ENCODE assay signal across 36 cellular contexts in genomic region chr4:3430524-3430923, GRCh38. TPM values are rescaled to one million over a fixed set of nuclear protein-coding genes. Genes with fewer than 3 reads are reported as not detected.
"Had no signal": no experiment of that assay in that cellular context is flagged by ENCODE, and none has a peak within 500 bp of the region (broad histone marks: within the 10 kb centered on the region; RNA-seq: fewer than 3 reads in every experiment).

No MANE protein-coding gene starts in this region.

- H3K36me3 ChIP-seq: brain microvascular endothelial cell, breast epithelium had no signal

- H3K4me3 ChIP-seq: adrenal gland, body of pancreas, breast epithelium had no signal

- H3K4me1 Mint-ChIP-seq: activated CD4-positive, alpha-beta T cell treated with anti-CD3 and anti-CD28 coated beads, Interleukin-2, amount 10 ng/mL, durations not matched to agents 24 days and 14 days; activated naive CD8-positive, alpha-beta T cell treated with anti-CD3 and anti-CD28 coated beads for 36 hours; activated T-helper 17 cell treated with anti-CD3 and anti-CD28 coated beads, Interleukin-2, amount 50 U/mL, for 72 hours had no signal

- ATAC-seq: activated CD8-positive, alpha-beta T cell treated with anti-CD3 and anti-CD28 coated beads for 36 hours; activated naive CD4-positive, alpha-beta T cell treated with anti-CD3 and anti-CD28 coated beads, Interleukin-2, amount 50 U/mL, for 72 hours; activated T-cell treated with anti-CD3 and anti-CD28 coated beads, Interleukin-2, amount 50 U/mL, for 4 hours; activated T-cell treated with anti-CD3 and anti-CD28 coated beads, Interleukin-2, amount 50 U/mL, for 72 hours; activated T-helper 17 cell treated with anti-CD3 and anti-CD28 coated beads, Interleukin-2, amount 50 U/mL, for 72 hours; body of pancreas had no signal

- DNase-seq: activated B cell treated with CpG ODN at 0.5 μM for 24 hours; activated CD4-positive, alpha-beta memory T cell treated with anti-CD3 and anti-CD28 coated beads for 36 hours; activated CD4-positive, alpha-beta T cell treated with anti-CD3 and anti-CD28 coated beads for 4 hours; activated CD4-positive, alpha-beta T cell treated with anti-CD3 and anti-CD28 coated beads, Interleukin-2, amount 10 ng/mL, durations not matched to agents 24 days and 14 days; activated CD4-positive, alpha-beta T cell treated with anti-CD3 and anti-CD28 coated beads, Interleukin-2, amount 50 U/mL, for 1 hour; activated CD4-positive, alpha-beta T cell treated with anti-CD3 and anti-CD28 coated beads, Interleukin-2, amount 50 U/mL, for 4 hours; activated CD4-positive, CD25-positive, alpha-beta regulatory T cell treated with anti-CD3 and anti-CD28 coated beads, Interleukin-2, amount 50 U/mL, for 72 hours; activated CD8-positive, alpha-beta memory T cell treated with anti-CD3 and anti-CD28 coated beads, Interleukin-2, amount 50 U/mL, for 4 hours; activated CD8-positive, alpha-beta T cell treated with anti-CD3 and anti-CD28 coated beads for 36 hours; activated effector memory CD4-positive, alpha-beta T cell treated with anti-CD3 and anti-CD28 coated beads, Interleukin-2, amount 50 U/mL, for 16 hours; activated gamma-delta T cell treated with Interleukin-2 at 50 U/mL for 16 hours; activated naive CD4-positive, alpha-beta T cell; activated naive CD4-positive, alpha-beta T cell treated with anti-CD3 and anti-CD28 coated beads for 36 hours; activated naive CD4-positive, alpha-beta T cell treated with anti-CD3 and anti-CD28 coated beads, Interleukin-2, amount 50 U/mL, for 16 hours; activated naive CD8-positive, alpha-beta T cell treated with anti-CD3 and anti-CD28 coated beads for 36 hours; activated T-cell treated with anti-CD3 and anti-CD28 coated beads for 4 hours; activated T-cell treated with anti-CD3 and anti-CD28 coated beads, Interleukin-2, amount 50 U/mL, for 1 hour; activated T-cell treated with anti-CD3 and anti-CD28 coated beads, Interleukin-2, amount 50 U/mL, for 4 hours; activated T-cell treated with anti-CD3 and anti-CD28 coated beads, Interleukin-2, amount 50 U/mL, for 72 hours; adrenal gland; amniotic stem cell; aorta; body of pancreas; brain microvascular endothelial cell; central memory CD4-positive, alpha-beta T cell; T-helper 2 cell; T-helper 9 cell had no signal

- H3K27me3 Mint-ChIP-seq: activated B cell treated with CpG ODN at 0.5 μM for 24 hours; activated CD4-positive, alpha-beta memory T cell treated with anti-CD3 and anti-CD28 coated beads for 36 hours; activated CD4-positive, alpha-beta T cell treated with anti-CD3 and anti-CD28 coated beads, Interleukin-2, amount 10 ng/mL, durations not matched to agents 24 days and 14 days; activated CD8-positive, alpha-beta T cell treated with anti-CD3 and anti-CD28 coated beads for 36 hours; activated naive CD8-positive, alpha-beta T cell treated with anti-CD3 and anti-CD28 coated beads for 36 hours; activated T-helper 17 cell treated with anti-CD3 and anti-CD28 coated beads, Interleukin-2, amount 50 U/mL, for 72 hours had no signal

- H3K27me3 ChIP-seq: adrenal gland, body of pancreas, brain microvascular endothelial cell, breast epithelium had no signal

- H3K9me3 ChIP-seq: adrenal gland, body of pancreas, breast epithelium had no signal

- H3K9me3 Mint-ChIP-seq: activated B cell treated with CpG ODN at 0.5 μM for 24 hours; activated CD4-positive, alpha-beta memory T cell treated with anti-CD3 and anti-CD28 coated beads for 36 hours; activated CD4-positive, alpha-beta T cell treated with anti-CD3 and anti-CD28 coated beads, Interleukin-2, amount 10 ng/mL, durations not matched to agents 24 days and 14 days; activated CD8-positive, alpha-beta T cell treated with anti-CD3 and anti-CD28 coated beads for 36 hours; activated naive CD4-positive, alpha-beta T cell treated with anti-CD3 and anti-CD28 coated beads for 36 hours; activated naive CD4-positive, alpha-beta T cell treated with anti-CD3 and anti-CD28 coated beads, Interleukin-2, amount 50 U/mL, for 72 hours; activated naive CD8-positive, alpha-beta T cell treated with anti-CD3 and anti-CD28 coated beads for 36 hours; activated T-cell treated with anti-CD3 and anti-CD28 coated beads, Interleukin-2, amount 50 U/mL, for 4 hours; activated T-cell treated with anti-CD3 and anti-CD28 coated beads, Interleukin-2, amount 50 U/mL, for 72 hours; activated T-helper 1 cell treated with anti-CD3 and anti-CD28 coated beads, Interleukin-12 subunit alpha, Interleukin-12 subunit beta, Interleukin-2, Interleukin-4 antibody, amounts not matched to agents 30 ng/mL and 10 ng/mL and 1 ng/mL, durations not matched to agents 14 hours and 24 hours and 36 hours; activated T-helper 17 cell treated with anti-CD3 and anti-CD28 coated beads, Interleukin-2, amount 50 U/mL, for 72 hours; T-helper 1 cell treated with Interleukin-12 subunit alpha and Interleukin-12 subunit beta and Interleukin-4 antibody, amounts not matched to agents 30 μg/mL and 1 μg/mL, for 36 hours; T-helper 2 cell treated with Interferon-gamma antibody and Interleukin-4, amounts not matched to agents 5 μg/mL and 100 μg/mL, for 36 hours had no signal

- H3K36me3 Mint-ChIP-seq: activated CD4-positive, alpha-beta memory T cell treated with anti-CD3 and anti-CD28 coated beads for 36 hours; activated naive CD4-positive, alpha-beta T cell treated with anti-CD3 and anti-CD28 coated beads, Interleukin-2, amount 50 U/mL, for 72 hours; activated naive CD8-positive, alpha-beta T cell treated with anti-CD3 and anti-CD28 coated beads for 36 hours had no signal

- H3K4me1 ChIP-seq: adrenal gland, body of pancreas, breast epithelium had no signal

- H3K27ac Mint-ChIP-seq: activated B cell treated with CpG ODN at 0.5 μM for 24 hours; activated CD4-positive, alpha-beta memory T cell treated with anti-CD3 and anti-CD28 coated beads for 36 hours; activated CD4-positive, alpha-beta T cell treated with anti-CD3 and anti-CD28 coated beads, Interleukin-2, amount 10 ng/mL, durations not matched to agents 24 days and 14 days; activated CD8-positive, alpha-beta T cell treated with anti-CD3 and anti-CD28 coated beads for 36 hours; activated naive CD4-positive, alpha-beta T cell treated with anti-CD3 and anti-CD28 coated beads for 36 hours; activated naive CD4-positive, alpha-beta T cell treated with anti-CD3 and anti-CD28 coated beads, Interleukin-2, amount 50 U/mL, for 72 hours; activated naive CD8-positive, alpha-beta T cell treated with anti-CD3 and anti-CD28 coated beads for 36 hours; activated T-cell treated with anti-CD3 and anti-CD28 coated beads, Interleukin-2, amount 50 U/mL, for 72 hours; activated T-helper 1 cell treated with anti-CD3 and anti-CD28 coated beads, Interleukin-12 subunit alpha, Interleukin-12 subunit beta, Interleukin-2, Interleukin-4 antibody, amounts not matched to agents 30 ng/mL and 10 ng/mL and 1 ng/mL, durations not matched to agents 14 hours and 24 hours and 36 hours; activated T-helper 17 cell treated with anti-CD3 and anti-CD28 coated beads, Interleukin-2, amount 50 U/mL, for 72 hours; T-helper 1 cell treated with Interleukin-12 subunit alpha and Interleukin-12 subunit beta and Interleukin-4 antibody, amounts not matched to agents 30 μg/mL and 1 μg/mL, for 36 hours; T-helper 2 cell treated with Interferon-gamma antibody and Interleukin-4, amounts not matched to agents 5 μg/mL and 100 μg/mL, for 36 hours had no signal

- H3K27ac ChIP-seq: adrenal gland, body of pancreas, brain microvascular endothelial cell, breast epithelium, VCaP had no signal

- H3K4me3 Mint-ChIP-seq: activated B cell treated with CpG ODN at 0.5 μM for 24 hours; activated CD4-positive, alpha-beta memory T cell treated with anti-CD3 and anti-CD28 coated beads for 36 hours; activated CD4-positive, alpha-beta T cell treated with anti-CD3 and anti-CD28 coated beads, Interleukin-2, amount 10 ng/mL, durations not matched to agents 24 days and 14 days; activated CD8-positive, alpha-beta T cell treated with anti-CD3 and anti-CD28 coated beads for 36 hours; activated naive CD4-positive, alpha-beta T cell treated with anti-CD3 and anti-CD28 coated beads for 36 hours; activated naive CD8-positive, alpha-beta T cell treated with anti-CD3 and anti-CD28 coated beads for 36 hours; activated T-cell treated with anti-CD3 and anti-CD28 coated beads, Interleukin-2, amount 50 U/mL, for 4 hours; activated T-cell treated with anti-CD3 and anti-CD28 coated beads, Interleukin-2, amount 50 U/mL, for 72 hours; activated T-helper 1 cell treated with anti-CD3 and anti-CD28 coated beads, Interleukin-12 subunit alpha, Interleukin-12 subunit beta, Interleukin-2, Interleukin-4 antibody, amounts not matched to agents 30 ng/mL and 10 ng/mL and 1 ng/mL, durations not matched to agents 14 hours and 24 hours and 36 hours; activated T-helper 17 cell treated with anti-CD3 and anti-CD28 coated beads, Interleukin-2, amount 50 U/mL, for 72 hours; T-helper 1 cell treated with Interleukin-12 subunit alpha and Interleukin-12 subunit beta and Interleukin-4 antibody, amounts not matched to agents 30 μg/mL and 1 μg/mL, for 36 hours; T-helper 2 cell treated with Interferon-gamma antibody and Interleukin-4, amounts not matched to agents 5 μg/mL and 100 μg/mL, for 36 hours had no signal

RNA-seq across cellular contexts. Expression of gene HGFAC, which starts 11.2 kb away (rescaled TPM):
- total RNA-seq: activated B cell treated with CpG ODN at 0.5 μM for 24 hours; activated CD4-positive, alpha-beta memory T cell treated with anti-CD3 and anti-CD28 coated beads for 36 hours; activated CD4-positive, alpha-beta T cell treated with anti-CD3 and anti-CD28 coated beads, Interleukin-2, amount 10 ng/mL, durations not matched to agents 24 days and 14 days; activated CD8-positive, alpha-beta memory T cell treated with anti-CD3 and anti-CD28 coated beads for 36 hours; activated CD8-positive, alpha-beta T cell treated with anti-CD3 and anti-CD28 coated beads for 36 hours; activated naive CD4-positive, alpha-beta T cell treated with anti-CD3 and anti-CD28 coated beads for 36 hours; activated naive CD4-positive, alpha-beta T cell treated with anti-CD3 and anti-CD28 coated beads, Interleukin-2, amount 50 U/mL, for 72 hours; activated naive CD8-positive, alpha-beta T cell treated with anti-CD3 and anti-CD28 coated beads for 36 hours; activated T-helper 1 cell treated with anti-CD3 and anti-CD28 coated beads, Interleukin-12 subunit alpha, Interleukin-12 subunit beta, Interleukin-2, Interleukin-4 antibody, amounts not matched to agents 30 ng/mL and 10 ng/mL and 1 ng/mL, durations not matched to agents 14 hours and 24 hours and 36 hours; activated T-helper 17 cell treated with anti-CD3 and anti-CD28 coated beads, Interleukin-2, amount 50 U/mL, for 72 hours had no signal

RNA-seq across cellular contexts. Expression of gene DOK7, which starts 32.6 kb away (rescaled TPM):
- total RNA-seq: activated CD4-positive, alpha-beta memory T cell treated with anti-CD3 and anti-CD28 coated beads for 36 hours; activated CD4-positive, alpha-beta T cell treated with anti-CD3 and anti-CD28 coated beads, Interleukin-2, amount 10 ng/mL, durations not matched to agents 24 days and 14 days; activated CD8-positive, alpha-beta memory T cell treated with anti-CD3 and anti-CD28 coated beads for 36 hours; activated CD8-positive, alpha-beta T cell treated with anti-CD3 and anti-CD28 coated beads for 36 hours; activated naive CD4-positive, alpha-beta T cell treated with anti-CD3 and anti-CD28 coated beads for 36 hours; activated naive CD4-positive, alpha-beta T cell treated with anti-CD3 and anti-CD28 coated beads, Interleukin-2, amount 50 U/mL, for 72 hours; activated naive CD8-positive, alpha-beta T cell treated with anti-CD3 and anti-CD28 coated beads for 36 hours; activated T-cell treated with anti-CD3 and anti-CD28 coated beads, Interleukin-2, amount 50 U/mL, for 4 hours; activated T-cell treated with anti-CD3 and anti-CD28 coated beads, Interleukin-2, amount 50 U/mL, for 72 hours; activated T-helper 1 cell treated with anti-CD3 and anti-CD28 coated beads, Interleukin-12 subunit alpha, Interleukin-12 subunit beta, Interleukin-2, Interleukin-4 antibody, amounts not matched to agents 30 ng/mL and 10 ng/mL and 1 ng/mL, durations not matched to agents 14 hours and 24 hours and 36 hours; activated T-helper 17 cell treated with anti-CD3 and anti-CD28 coated beads, Interleukin-2, amount 50 U/mL, for 72 hours; astrocyte had no signal
